In genomic region chr11:89658767-89659166, GRCh38 we compare ENCODE assay signal across 15 cellular contexts. TPM values are rescaled to one million over a fixed set of nuclear protein-coding genes. Genes with fewer than 3 reads are reported as not detected.
"Had no signal": no experiment of that assay in that cellular context is flagged by ENCODE, and none has a peak within 500 bp of the region (broad histone marks: within the 10 kb centered on the region; RNA-seq: fewer than 3 reads in every experiment).

No MANE protein-coding gene starts in this region.

RNA-seq across cellular contexts. Expression of gene TRIM77, which starts 51.3 kb away (rescaled TPM):
- total RNA-seq: stomach, subcutaneous adipose tissue, suprapubic skin, temporal lobe, thoracic aorta, thyroid gland, tibial nerve, transverse colon, upper lobe of left lung, upper lobe of right lung, ureter, urinary bladder, uterus, vagina had no signal
- polyA plus RNA-seq: stomach, thymus, urinary bladder had no signal
